9 cellular contexts compared by ENCODE assay signal in genomic region chr2:237998530-237998929, GRCh38. TPM values are rescaled to one million over a fixed set of nuclear protein-coding genes. Genes with fewer than 3 reads are reported as not detected.
DNase-seq lines count a peak whose midpoint lies in the region; ATAC-seq and TF ChIP-seq lines count a peak whose summit lies in the region.
"Had no signal": no experiment of that assay in that cellular context is flagged by ENCODE, and none has a peak within 500 bp of the region (broad histone marks: within the 10 kb centered on the region; RNA-seq: fewer than 3 reads in every experiment).

No MANE protein-coding gene starts in this region.

- peak overlapping the region; percentile 85 for H3K27ac Mint-ChIP-seq in activated naive CD8-positive, alpha-beta T cell treated with anti-CD3 and anti-CD28 coated beads, Interleukin-2, amount 10 ng/mL, durations not matched to agents 7 days and 5 days

- H3K9me3 Mint-ChIP-seq in activated naive CD8-positive, alpha-beta T cell treated with anti-CD3 and anti-CD28 coated beads, Interleukin-2, amount 10 ng/mL, durations not matched to agents 7 days and 5 days = no peaks in the 10 kb centered on the region

- H3K4me1 ChIP-seq in SK-N-SH (ENCODE audit: control insufficient read depth in 1 of 2, insufficient read depth in 2 of 2, low read depth in 1 of 2, low read length in 1 of 2) (no peaks in the 10 kb centered on the region), lower lobe of right lung (no peaks in the 10 kb centered on the region)
- H3K4me1 ChIP-seq: BLaER1 treated with 17β-estradiol and CSF1 and Interleukin-3, amounts not matched to agents 10 nM and 100 nM had no signal

- H3F3A ChIP-seq in SK-N-SH (replicated peaks; ENCODE audit: insufficient read depth) = no peaks in the 10 kb centered on the region

- H3K4me3 ChIP-seq in SK-N-SH (ENCODE audit: low read depth in 2 of 2, low read length in 1 of 2) = no peak overlapping the region
- no peak overlapping the region for H3K4me3 ChIP-seq in lower lobe of right lung
- H3K4me3 ChIP-seq: BLaER1 treated with 17β-estradiol and CSF1 and Interleukin-3, amounts not matched to agents 10 nM and 100 nM had no signal

- ATAC-seq in HG03159 (IDR thresholded peaks at IDR 0.05; ENCODE audit: unreplicated experiment) (peak; percentile 89), lower lobe of right lung (no peak)
- peak; percentile 71 for ATAC-seq in activated naive CD8-positive, alpha-beta T cell treated with anti-CD3 and anti-CD28 coated beads, Interleukin-2, amount 10 ng/mL, durations not matched to agents 7 days and 5 days (ENCODE audit: low read depth)

- DNase-seq in stimulated activated CD4-positive, alpha-beta T cell treated with anti-CD3 and anti-CD28 coated beads, Interleukin-12 subunit alpha, Interleukin-12 subunit beta, amount 100 ng/mL, for 48 hours (ENCODE audit: low read depth in 2 of 3, low spot score in 1 of 3) = peak in 2 of 3 donors; percentile 12 to 30
- DNase-seq in stimulated activated CD4-positive, alpha-beta T cell treated with anti-CD3 and anti-CD28 coated beads, Interleukin-4, amount 100 ng/mL, for 1 hour = no peak
- no peak for DNase-seq in activated naive CD8-positive, alpha-beta T cell treated with anti-CD3 and anti-CD28 coated beads, Interleukin-2, amount 10 ng/mL, durations not matched to agents 7 days and 5 days
- DNase-seq in SK-N-SH (no peak), lower lobe of right lung (no peak), amniotic stem cell (lab: John Stamatoyannopoulos, UW) (no peak), NCI-H774 (lab: John Stamatoyannopoulos, UW) (no peak)

- H3K27ac ChIP-seq in SK-N-SH (ENCODE audit: low read depth in 2 of 2, low read length in 1 of 2) = no peak overlapping the region
- no peak overlapping the region for H3K27ac ChIP-seq in lower lobe of right lung
- H3K27ac ChIP-seq: BLaER1 treated with 17β-estradiol and CSF1 and Interleukin-3, amounts not matched to agents 10 nM and 100 nM had no signal

- H3K4me2 ChIP-seq in SK-N-SH = no peak overlapping the region
- H3K4me2 ChIP-seq: BLaER1 treated with 17β-estradiol and CSF1 and Interleukin-3, amounts not matched to agents 10 nM and 100 nM had no signal

- CTCF ChIA-PET in SK-N-SH (lab: Yijun Ruan, JAX) = interaction anchor here (0.6 to 1.3 kb wide), 3 partner anchors 9 to 253 kb away, joined by 3 to 4 read pairs (median 3); no protein-coding TSS in a partner anchor

- no peak overlapping the region for H2AFZ ChIP-seq in SK-N-SH (ENCODE audit: low read depth)

- peaks cover 21% of the 10 kb centered on the region for H3K79me2 ChIP-seq in SK-N-SH (ENCODE audit: insufficient read depth)

- 90% methylated on average over 4 of the region's 4 CpGs for WGBS in SK-N-SH (ENCODE audit: low lambda C conversion rate)

- TF ChIP-seq RAD21 in SK-N-SH (IDR thresholded peaks at IDR 0.05; ENCODE audit: low read length) = no peak

- peaks cover 31% of the 10 kb centered on the region for H3K4me1 Mint-ChIP-seq in activated naive CD8-positive, alpha-beta T cell treated with anti-CD3 and anti-CD28 coated beads, Interleukin-2, amount 10 ng/mL, durations not matched to agents 7 days and 5 days

- POLR2A ChIA-PET in activated naive CD8-positive, alpha-beta T cell treated with anti-CD3 and anti-CD28 coated beads, Interleukin-2, amount 10 ng/mL, durations not matched to agents 7 days and 5 days (lab: Charles Lee) = interaction anchor here (0.6 to 1.4 kb wide), 4 partner anchors 11 to 305 kb away, joined by 3 to 5 read pairs (median 4); partner anchors contain the start of gene SCLY
- POLR2A ChIA-PET in SK-N-SH (lab: Yijun Ruan, JAX) = no interaction called here

- intact Hi-C loops in lower lobe of right lung (cut with DNase I) = no loop called here

- no peak for TF ChIP-seq EP300 in SK-N-SH (IDR thresholded peaks at IDR 0.05; ENCODE audit: borderline replicate concordance in 1 of 2, low read depth in 1 of 2, low read length in 1 of 2)

- no peaks in the 10 kb centered on the region for H4K20me1 ChIP-seq in SK-N-SH (ENCODE audit: insufficient read depth)

- TF ChIP-seq CTCF in SK-N-SH (IDR thresholded peaks at IDR 0.05) = no peak
- TF ChIP-seq CTCF in lower lobe of right lung (IDR thresholded peaks at IDR 0.05) = no peak

- H3K9me3 ChIP-seq in SK-N-SH = no peaks in the 10 kb centered on the region
- no peaks in the 10 kb centered on the region for H3K9me3 ChIP-seq in lower lobe of right lung

- H3K27me3 ChIP-seq in SK-N-SH (ENCODE audit: insufficient read depth) (no peaks in the 10 kb centered on the region), lower lobe of right lung (ENCODE audit: low read depth) (no peaks in the 10 kb centered on the region)
- H3K27me3 ChIP-seq: BLaER1 treated with 17β-estradiol and CSF1 and Interleukin-3, amounts not matched to agents 10 nM and 100 nM had no signal

- H3K36me3 Mint-ChIP-seq in activated naive CD8-positive, alpha-beta T cell treated with anti-CD3 and anti-CD28 coated beads, Interleukin-2, amount 10 ng/mL, durations not matched to agents 7 days and 5 days = peaks cover 31% of the 10 kb centered on the region

- no peaks in the 10 kb centered on the region for H3K9me2 ChIP-seq in SK-N-SH

- peaks cover 24 to 46% of the 10 kb centered on the region in 2 experiments for H3K36me3 ChIP-seq in SK-N-SH (replicated peaks in 1 of 2; ENCODE audit: control insufficient read depth in 1 of 2, insufficient read depth in 2 of 2, low read length in 1 of 2)
- peaks cover 22% of the 10 kb centered on the region for H3K36me3 ChIP-seq in lower lobe of right lung

- no peaks in the 10 kb centered on the region for H3K27me3 Mint-ChIP-seq in activated naive CD8-positive, alpha-beta T cell treated with anti-CD3 and anti-CD28 coated beads, Interleukin-2, amount 10 ng/mL, durations not matched to agents 7 days and 5 days

- H3K4me3 Mint-ChIP-seq in activated naive CD8-positive, alpha-beta T cell treated with anti-CD3 and anti-CD28 coated beads, Interleukin-2, amount 10 ng/mL, durations not matched to agents 7 days and 5 days = peak overlapping the region; percentile 78

- no peak overlapping the region for H3K9ac ChIP-seq in SK-N-SH
- H3K9ac ChIP-seq: BLaER1 treated with 17β-estradiol and CSF1 and Interleukin-3, amounts not matched to agents 10 nM and 100 nM had no signal

TF ChIP-seq in SK-N-SH, 30 proteins besides CTCF, POLR2A, EP300 and RAD21:
- TF ChIP-seq MEF2A (IDR thresholded peaks at IDR 0.05; ENCODE audit: borderline replicate concordance, low read depth) (no peak), POLR2AphosphoS5 (IDR thresholded peaks at IDR 0.05; ENCODE audit: low read depth, low read length) (no peak), JUND (IDR thresholded peaks at IDR 0.05) (no peak), SIN3A (IDR thresholded peaks at IDR 0.05; ENCODE audit: borderline replicate concordance, low read depth, low read length) (no peak), GATA2 (CRISPR knock-in tag; IDR thresholded peaks at IDR 0.05) (no peak), ELF1 (IDR thresholded peaks at IDR 0.05) (no peak)
TF ChIP-seq in SK-N-SH: peak in this region for 0.

RNA-seq across cellular contexts. Expression of gene UBE2F, which starts 31.7 kb away (rescaled TPM):
- total RNA-seq in activated naive CD8-positive, alpha-beta T cell treated with anti-CD3 and anti-CD28 coated beads, Interleukin-2, amount 10 ng/mL, durations not matched to agents 7 days and 5 days = 10 to 100 TPM; 49.0 to 49.8 TPM
- polyA plus RNA-seq in SK-N-SH (2012; rRNA removed) = 56.9 and 66.9 TPM in 2 replicates
- 78.1 and 79.9 TPM in 2 replicates for polyA plus RNA-seq in SK-N-SH (2012; cell fraction: cytosol; rRNA removed)
- polyA plus RNA-seq in SK-N-SH (2012; cell fraction: nucleus; rRNA removed) = 14.3 and 22.2 TPM in 2 replicates
- 59.5 TPM for total RNA-seq in lower lobe of right lung

Comparison
In these comparisons a context has a peak if more than half of its experiments do, and no peak if none do; other contexts are left out.
1. DNase-seq: peak in stimulated activated CD4-positive, alpha-beta T cell treated with anti-CD3 and anti-CD28 coated beads, Interleukin-12 subunit alpha, Interleukin-12 subunit beta, amount 100 ng/mL, for 48 hours (2 of 3); none in stimulated activated CD4-positive, alpha-beta T cell treated with anti-CD3 and anti-CD28 coated beads, Interleukin-4, amount 100 ng/mL, for 1 hour (single experiment), activated naive CD8-positive, alpha-beta T cell treated with anti-CD3 and anti-CD28 coated beads, Interleukin-2, amount 10 ng/mL, durations not matched to agents 7 days and 5 days (single experiment), SK-N-SH (single experiment), lower lobe of right lung (single experiment), amniotic stem cell (single experiment) and NCI-H774 (single experiment).
2. ATAC-seq: peak in HG03159 (single experiment) and activated naive CD8-positive, alpha-beta T cell treated with anti-CD3 and anti-CD28 coated beads, Interleukin-2, amount 10 ng/mL, durations not matched to agents 7 days and 5 days (single experiment); none in lower lobe of right lung (0 of 2).